Comparison of ENCODE assay signal across 3 cellular contexts in genomic region chr1:28541414-28542015, GRCh38.
TF ChIP-seq lines count a peak whose summit lies in the region.

No MANE protein-coding gene starts in this region.

TF ChIP-seq in HEK293, 187 proteins besides CTCF, POLR2A, EP300 and RAD21:
- TF ChIP-seq, protein P1, sequence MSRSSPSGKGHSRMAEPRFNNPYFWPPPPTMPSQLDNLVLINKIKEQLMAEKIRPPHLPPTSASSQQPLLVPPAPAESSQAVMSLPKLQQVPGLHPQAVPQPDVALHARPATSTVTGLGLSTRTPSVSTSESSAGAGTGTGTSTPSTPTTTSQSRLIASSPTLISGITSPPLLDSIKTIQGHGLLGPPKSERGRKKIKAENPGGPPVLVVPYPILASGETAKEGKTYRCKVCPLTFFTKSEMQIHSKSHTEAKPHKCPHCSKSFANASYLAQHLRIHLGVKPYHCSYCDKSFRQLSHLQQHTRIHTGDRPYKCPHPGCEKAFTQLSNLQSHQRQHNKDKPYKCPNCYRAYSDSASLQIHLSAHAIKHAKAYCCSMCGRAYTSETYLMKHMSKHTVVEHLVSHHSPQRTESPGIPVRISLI (tag by site-specific recombination; IDR thresholded peaks at IDR 0.05): peak; percentile 65; the same call in 1 of the 2 replicates

TF ChIP-seq in K562, 482 proteins besides CTCF, POLR2A, EP300 and RAD21:
- TF ChIP-seq POLR2B (IDR thresholded peaks at IDR 0.05; ENCODE audit: low read depth, partially characterized antibody): peak; percentile 12
- peak; percentile 69; the same call in 1 of the 2 replicates for TF ChIP-seq POLR2AphosphoS2 (IDR thresholded peaks at IDR 0.05; ENCODE audit: low read length)
- peak; percentile 63 for TF ChIP-seq SUPT5H (IDR thresholded peaks at IDR 0.05)

TF ChIP-seq in HepG2, 621 proteins besides CTCF, POLR2A, EP300 and RAD21:
- peak; percentile 42 for TF ChIP-seq RBM22 (optimal IDR thresholded peaks at IDR 0.05; ENCODE audit: low read length)
- peak; percentile 51; the same call in 1 of the 2 replicates for TF ChIP-seq POLR2AphosphoS5 (IDR thresholded peaks at IDR 0.05; ENCODE audit: low read depth, low read length)
- TF ChIP-seq, protein P2, sequence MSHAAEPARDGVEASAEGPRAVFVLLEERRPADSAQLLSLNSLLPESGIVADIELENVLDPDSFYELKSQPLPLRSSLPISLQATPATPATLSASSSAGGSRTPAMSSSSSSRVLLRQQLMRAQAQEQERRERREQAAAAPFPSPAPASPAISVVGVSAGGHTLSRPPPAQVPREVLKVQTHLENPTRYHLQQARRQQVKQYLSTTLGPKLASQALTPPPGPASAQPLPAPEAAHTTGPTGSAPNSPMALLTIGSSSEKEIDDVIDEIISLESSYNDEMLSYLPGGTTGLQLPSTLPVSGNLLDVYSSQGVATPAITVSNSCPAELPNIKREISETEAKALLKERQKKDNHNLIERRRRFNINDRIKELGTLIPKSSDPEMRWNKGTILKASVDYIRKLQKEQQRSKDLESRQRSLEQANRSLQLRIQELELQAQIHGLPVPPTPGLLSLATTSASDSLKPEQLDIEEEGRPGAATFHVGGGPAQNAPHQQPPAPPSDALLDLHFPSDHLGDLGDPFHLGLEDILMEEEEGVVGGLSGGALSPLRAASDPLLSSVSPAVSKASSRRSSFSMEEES (CRISPR knock-in tag; IDR thresholded peaks at IDR 0.05): peak; percentile 70; the same call in 1 of the 2 replicates
